In the genomic region with DNA sequence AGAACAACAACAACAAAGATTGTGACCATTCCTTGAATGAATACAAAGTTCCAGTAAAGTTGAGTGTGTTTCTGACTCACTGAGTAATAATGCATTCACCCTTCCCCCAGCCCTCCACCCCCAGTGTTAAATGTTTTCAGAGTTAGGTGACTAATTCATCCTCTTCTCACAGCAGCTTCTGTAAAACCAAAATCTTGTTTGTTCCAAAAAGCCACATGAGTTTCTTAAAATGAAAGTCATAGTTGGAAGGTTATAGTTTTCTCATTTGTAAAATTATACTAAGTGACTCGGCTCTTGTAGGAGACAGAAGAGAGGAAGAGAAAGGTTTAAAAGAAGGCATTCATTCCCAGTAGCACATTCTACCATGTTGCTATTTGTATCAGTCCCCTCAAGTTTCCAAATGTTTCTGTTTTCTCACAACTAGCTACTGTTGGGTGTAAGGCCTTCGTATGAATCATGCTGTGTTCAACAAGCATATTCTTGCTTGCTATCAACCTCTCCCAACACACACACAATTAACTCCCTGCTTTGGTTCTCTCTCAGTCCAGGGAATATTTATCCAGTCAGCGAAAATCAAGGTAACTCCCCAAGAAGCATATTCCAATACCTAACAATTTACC, we compare ENCODE assay signal across 8 cellular contexts.
DNase-seq lines count a peak whose midpoint lies in the region; ATAC-seq and TF ChIP-seq lines count a peak whose summit lies in the region.

No MANE protein-coding gene starts in this region.

- peak; percentile 41 for ATAC-seq in GM19438 (IDR thresholded peaks at IDR 0.05; ENCODE audit: low read depth, unreplicated experiment)
- peak; percentile 49 for ATAC-seq in HG03460 (IDR thresholded peaks at IDR 0.05; ENCODE audit: unreplicated experiment)

- TF ChIP-seq CTCF in AG09319 (IDR thresholded peaks at IDR 0.05; ENCODE audit: low read depth, low read length) = no peak

- DNase-seq in AG09319 (ENCODE audit: extremely low read depth, low read depth) = peak; percentile 46
- peak; percentile 50 for DNase-seq in activated T-cell treated with anti-CD3 and anti-CD28 coated beads for 48 hours (ENCODE audit: low read depth)
- peak; percentile 61 for DNase-seq in hepatic stellate cell (ENCODE audit: low spot score)
- peak; percentile 49 for DNase-seq in stimulated activated CD8-positive, alpha-beta memory T cell treated with anti-CD3 and anti-CD28 coated beads, Interleukin-4, amount 100 ng/mL, for 24 hours (ENCODE audit: low read depth)
- DNase-seq in DMS153 treated with DMSO at 0.1 percent for 48 hours (lab: John Stamatoyannopoulos, UW; ENCODE audit: unreplicated experiment) = no peak
- DNase-seq in HuH-7.5 (ENCODE audit: low spot score) = no peak

Comparison
In these comparisons a context has a peak if more than half of its experiments do, and no peak if none do; other contexts are left out.
1. DNase-seq: peak in AG09319 (single experiment), activated T-cell treated with anti-CD3 and anti-CD28 coated beads for 48 hours (single experiment), hepatic stellate cell (single experiment) and stimulated activated CD8-positive, alpha-beta memory T cell treated with anti-CD3 and anti-CD28 coated beads, Interleukin-4, amount 100 ng/mL, for 24 hours (single experiment); none in DMS153 treated with DMSO at 0.1 percent for 48 hours (single experiment) and HuH-7.5 (single experiment).